30 cellular contexts compared by ENCODE assay signal in genomic region chr18:3871687-3872086, GRCh38.
"Had no signal": no experiment of that assay in that cellular context is flagged by ENCODE, and none has a peak within 500 bp of the region (broad histone marks: within the 10 kb centered on the region; RNA-seq: fewer than 3 reads in every experiment).

No MANE protein-coding gene starts in this region.

- H3K4me3 ChIP-seq: cardiac muscle cell, Peyer's patch had no signal

- H3K4me2 ChIP-seq: KMS-11 had no signal

- H3K4me1 ChIP-seq: Peyer's patch had no signal

- H3K27me3 ChIP-seq: cardiac muscle cell, Peyer's patch had no signal

- H3K27ac ChIP-seq: cardiac muscle cell, KMS-11, Peyer's patch, RWPE1, VCaP had no signal

- H3K36me3 ChIP-seq: cardiac muscle cell, Peyer's patch had no signal

- H3K9me3 ChIP-seq: Peyer's patch had no signal

- DNase-seq: activated B cell treated with CpG ODN at 0.5 μM for 24 hours; activated CD4-positive, alpha-beta memory T cell treated with anti-CD3 and anti-CD28 coated beads for 36 hours; activated CD4-positive, alpha-beta T cell treated with anti-CD3 and anti-CD28 coated beads for 4 hours; activated CD4-positive, alpha-beta T cell treated with anti-CD3 and anti-CD28 coated beads, Interleukin-2, amount 50 U/mL, for 1 hour; activated CD4-positive, CD25-positive, alpha-beta regulatory T cell treated with anti-CD3 and anti-CD28 coated beads, Interleukin-2, amount 50 U/mL, for 72 hours; activated CD8-positive, alpha-beta memory T cell treated with anti-CD3 and anti-CD28 coated beads, Interleukin-2, amount 50 U/mL, for 4 hours; activated effector memory CD4-positive, alpha-beta T cell treated with Interleukin-2 at 50 U/mL for 16 hours; activated naive CD4-positive, alpha-beta T cell treated with anti-CD3 and anti-CD28 coated beads, Interleukin-2, amount 10 ng/mL, durations not matched to agents 7 days and 5 days; activated naive CD8-positive, alpha-beta T cell treated with anti-CD3 and anti-CD28 coated beads, Interleukin-2, amount 50 U/mL, for 24 hours; activated T-cell treated with anti-CD3 and anti-CD28 coated beads, Interleukin-2, amount 50 U/mL, for 48 hours; anterior cingulate cortex; MM.1S; MV-4-11; NCI-H1092; NCI-H1436 treated with DMSO at 0.1 percent for 48 hours; NCI-H187; NCI-H2029 treated with DMSO at 0.1 percent for 48 hours; NCI-H345; NCI-H524 treated with DMSO at 0.1 percent for 48 hours; Peyer's patch; SIG-M5; SW 1271; T-helper 1 cell; T-helper 2 cell; T-helper 9 cell had no signal

- ATAC-seq: activated naive CD8-positive, alpha-beta T cell treated with anti-CD3 and anti-CD28 coated beads, Interleukin-2, amount 50 U/mL, for 24 hours; Right ventricle myocardium inferior had no signal
